Comparison of ENCODE assay signal across 13 cellular contexts in the genomic region with DNA sequence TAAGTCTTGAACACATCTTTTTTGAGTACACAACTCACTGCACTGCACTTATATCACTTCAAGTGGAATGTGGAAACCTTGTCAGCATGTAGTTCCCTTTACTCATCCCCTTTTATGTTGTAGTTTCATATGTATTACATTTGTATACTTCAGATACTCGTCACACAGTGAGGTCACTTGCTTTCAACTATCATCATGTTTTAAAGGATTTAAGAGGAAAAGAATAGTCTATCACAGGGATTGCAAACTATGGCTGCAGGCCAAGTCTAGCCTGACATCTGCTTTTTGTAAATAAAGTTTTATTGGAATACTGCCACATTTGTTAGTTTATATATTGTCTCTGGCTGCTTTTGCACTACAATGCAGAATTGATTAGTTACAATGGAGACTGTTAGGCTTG. TPM values are rescaled to one million over a fixed set of nuclear protein-coding genes. Genes with fewer than 3 reads are reported as not detected.
DNase-seq lines count a peak whose midpoint lies in the region; ATAC-seq and TF ChIP-seq lines count a peak whose summit lies in the region.
"Had no signal": no experiment of that assay in that cellular context is flagged by ENCODE, and none has a peak within 500 bp of the region (broad histone marks: within the 10 kb centered on the region; RNA-seq: fewer than 3 reads in every experiment).

No MANE protein-coding gene starts in this region.

- ATAC-seq in WTC11 (no peak), HG03196 (IDR thresholded peaks at IDR 0.05; ENCODE audit: unreplicated experiment) (no peak), GM21825 (IDR thresholded peaks at IDR 0.05; ENCODE audit: unreplicated experiment) (no peak)
- ATAC-seq: gastrocnemius medialis; stimulated activated naive B cell treated with anti-CD40 and anti-IgM and Interleukin-4, amounts not matched to agents 10 μg/mL and 1 μg/mL and 100 μg/mL, for 72 hours had no signal

- TF ChIP-seq CTCF in WTC11 (IDR thresholded peaks at IDR 0.05) (no peak), fibroblast of villous mesenchyme (IDR thresholded peaks at IDR 0.05; ENCODE audit: insufficient read depth, low read depth, low read length) (no peak), RWPE1 (conservative IDR thresholded peaks at IDR 0.05; ENCODE audit: low read depth) (no peak)

- H3K4me3 ChIP-seq in HAP-1 (no peak overlapping the region), fibroblast of villous mesenchyme (ENCODE audit: low read depth, low read length) (no peak overlapping the region)
- H3K4me3 ChIP-seq: gastrocnemius medialis had no signal

- CTCF ChIA-PET in WTC11 (lab: Charles Lee) (no interaction called here), RWPE1 (lab: Yijun Ruan, JAX) (no interaction called here)

- no peaks in the 10 kb centered on the region for H3K27me3 ChIP-seq in HAP-1 (ENCODE audit: low read depth)
- H3K27me3 ChIP-seq: gastrocnemius medialis, neutrophil had no signal

- H3K36me3 ChIP-seq in HAP-1 (replicated peaks), result no peaks in the 10 kb centered on the region
- H3K36me3 ChIP-seq: gastrocnemius medialis, neutrophil had no signal

- POLR2A ChIA-PET in WTC11 (lab: Charles Lee) (no interaction called here), RWPE1 (lab: Yijun Ruan, JAX; ENCODE audit: low non-redundant PET) (no interaction called here)

- H3K27ac Mint-ChIP-seq in WTC11, result peak overlapping the region; percentile 33
- H3K27ac Mint-ChIP-seq: stimulated activated naive B cell treated with anti-CD40 and anti-IgM and Interleukin-4, amounts not matched to agents 10 μg/mL and 1 μg/mL and 100 μg/mL, for 72 hours had no signal

- no peak overlapping the region for H3K4me3 Mint-ChIP-seq in WTC11
- H3K4me3 Mint-ChIP-seq: stimulated activated naive B cell treated with anti-CD40 and anti-IgM and Interleukin-4, amounts not matched to agents 10 μg/mL and 1 μg/mL and 100 μg/mL, for 72 hours had no signal

- H3K27me3 Mint-ChIP-seq in WTC11 (ENCODE audit: low read depth), result no peaks in the 10 kb centered on the region
- H3K27me3 Mint-ChIP-seq: stimulated activated naive B cell treated with anti-CD40 and anti-IgM and Interleukin-4, amounts not matched to agents 10 μg/mL and 1 μg/mL and 100 μg/mL, for 72 hours had no signal

- H3K9me3 ChIP-seq in HAP-1, result no peaks in the 10 kb centered on the region
- H3K9me3 ChIP-seq: gastrocnemius medialis, neutrophil had no signal

- in situ Hi-C loops in HAP-1 (cut with MboI; ENCODE audit: low sequenced_read_pairs), result no loop called here

- H3K9me3 Mint-ChIP-seq in WTC11, result no peaks in the 10 kb centered on the region

- peaks cover 22% of the 10 kb centered on the region for H3K4me1 ChIP-seq in HAP-1

- H3K4me1 Mint-ChIP-seq in WTC11, result peaks cover 63% of the 10 kb centered on the region

- no peak overlapping the region for H3K27ac ChIP-seq in RWPE1
- H3K27ac ChIP-seq: gastrocnemius medialis, HL-60, neutrophil had no signal

- H3K36me3 Mint-ChIP-seq in WTC11, result no peaks in the 10 kb centered on the region

- DNase-seq in DMS53 treated with DMSO at 0.1 percent for 48 hours (lab: John Stamatoyannopoulos, UW; ENCODE audit: unreplicated experiment) (peak; percentile 41), HAP-1 (ENCODE audit: low spot score in 2 of 2) (peak; percentile 15 to 34), WTC11 (ENCODE audit: low spot score) (no peak), fibroblast of villous mesenchyme (ENCODE audit: low read depth) (peak; percentile 63), RWPE1 (ENCODE audit: low spot score) (no peak), middle frontal gyrus (ENCODE audit: extremely low spot score, low spot score) (no peak)
- DNase-seq: gastrocnemius medialis; NCI-H1105 treated with DMSO at 0.1 percent for 48 hours; stimulated activated naive B cell treated with anti-CD40 and anti-IgM and Interleukin-4, amounts not matched to agents 10 μg/mL and 1 μg/mL and 100 μg/mL, for 72 hours had no signal

TF ChIP-seq in WTC11, 78 proteins besides CTCF, POLR2A, EP300 and RAD21 (continues in another document):
- TF ChIP-seq ZNF232 (CRISPR knock-in tag; IDR thresholded peaks at IDR 0.05) (no peak), NFYB (CRISPR knock-in tag; conservative IDR thresholded peaks at IDR 0.05; ENCODE audit: low read depth) (no peak), FOXK1 (CRISPR knock-in tag; IDR thresholded peaks at IDR 0.05) (no peak), ZNF138 (CRISPR knock-in tag; conservative IDR thresholded peaks at IDR 0.05) (no peak), RELA (CRISPR knock-in tag; IDR thresholded peaks at IDR 0.05; ENCODE audit: borderline replicate concordance) (no peak), CREM (CRISPR knock-in tag; IDR thresholded peaks at IDR 0.05) (no peak), NFE2L1 (CRISPR knock-in tag; IDR thresholded peaks at IDR 0.05) (no peak), TCF7 (CRISPR knock-in tag; IDR thresholded peaks at IDR 0.05; ENCODE audit: low read depth) (no peak), GTF2I (CRISPR knock-in tag; conservative IDR thresholded peaks at IDR 0.05) (no peak), TEAD4 (CRISPR knock-in tag; IDR thresholded peaks at IDR 0.05) (no peak)
- TF ChIP-seq, protein P1, sequence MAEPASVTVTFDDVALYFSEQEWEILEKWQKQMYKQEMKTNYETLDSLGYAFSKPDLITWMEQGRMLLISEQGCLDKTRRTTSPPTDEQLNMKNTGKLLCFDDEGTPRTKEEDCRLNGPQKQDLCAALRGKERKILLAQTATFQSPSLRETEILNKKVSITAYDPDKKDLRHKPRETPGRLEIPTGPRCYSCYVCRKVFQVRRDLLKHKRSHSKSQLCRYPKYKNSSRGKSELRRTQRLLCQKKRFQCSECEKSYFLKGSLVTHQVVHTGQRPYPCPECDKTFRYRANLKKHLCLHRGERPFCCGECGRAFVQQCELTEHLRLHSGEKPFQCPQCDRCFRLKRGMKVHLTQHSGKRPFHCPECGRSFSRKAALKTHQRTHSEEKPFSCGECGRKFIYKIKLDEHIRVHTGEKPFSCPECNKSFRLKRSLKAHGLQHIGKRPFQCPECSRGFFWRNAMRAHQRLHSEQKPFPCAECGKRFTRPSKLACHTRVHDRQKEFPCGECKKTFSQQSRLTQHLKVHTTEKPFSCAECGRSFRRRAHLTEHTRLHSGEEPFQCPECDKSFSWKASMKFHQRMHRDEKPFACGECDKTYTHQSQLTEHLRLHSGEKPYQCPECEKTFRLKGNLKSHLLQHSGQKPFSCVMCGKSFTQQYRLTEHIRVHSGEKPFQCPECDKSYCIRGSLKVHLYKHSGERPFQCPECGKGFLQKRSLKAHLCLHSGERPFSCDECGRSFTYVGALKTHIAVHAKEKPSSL (CRISPR knock-in tag; conservative IDR thresholded peaks at IDR 0.05), result no peak
- TF ChIP-seq, protein P2, sequence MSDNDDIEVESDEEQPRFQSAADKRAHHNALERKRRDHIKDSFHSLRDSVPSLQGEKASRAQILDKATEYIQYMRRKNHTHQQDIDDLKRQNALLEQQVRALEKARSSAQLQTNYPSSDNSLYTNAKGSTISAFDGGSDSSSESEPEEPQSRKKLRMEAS (CRISPR knock-in tag; IDR thresholded peaks at IDR 0.05), result no peak
- TF ChIP-seq, protein P3, sequence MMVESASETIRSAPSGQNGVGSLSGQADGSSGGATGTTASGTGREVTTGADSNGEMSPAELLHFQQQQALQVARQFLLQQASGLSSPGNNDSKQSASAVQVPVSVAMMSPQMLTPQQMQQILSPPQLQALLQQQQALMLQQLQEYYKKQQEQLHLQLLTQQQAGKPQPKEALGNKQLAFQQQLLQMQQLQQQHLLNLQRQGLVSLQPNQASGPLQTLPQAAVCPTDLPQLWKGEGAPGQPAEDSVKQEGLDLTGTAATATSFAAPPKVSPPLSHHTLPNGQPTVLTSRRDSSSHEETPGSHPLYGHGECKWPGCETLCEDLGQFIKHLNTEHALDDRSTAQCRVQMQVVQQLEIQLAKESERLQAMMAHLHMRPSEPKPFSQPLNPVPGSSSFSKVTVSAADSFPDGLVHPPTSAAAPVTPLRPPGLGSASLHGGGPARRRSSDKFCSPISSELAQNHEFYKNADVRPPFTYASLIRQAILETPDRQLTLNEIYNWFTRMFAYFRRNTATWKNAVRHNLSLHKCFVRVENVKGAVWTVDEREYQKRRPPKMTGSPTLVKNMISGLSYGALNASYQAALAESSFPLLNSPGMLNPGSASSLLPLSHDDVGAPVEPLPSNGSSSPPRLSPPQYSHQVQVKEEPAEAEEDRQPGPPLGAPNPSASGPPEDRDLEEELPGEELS (CRISPR knock-in tag; IDR thresholded peaks at IDR 0.05), result no peak
- TF ChIP-seq, protein P4, sequence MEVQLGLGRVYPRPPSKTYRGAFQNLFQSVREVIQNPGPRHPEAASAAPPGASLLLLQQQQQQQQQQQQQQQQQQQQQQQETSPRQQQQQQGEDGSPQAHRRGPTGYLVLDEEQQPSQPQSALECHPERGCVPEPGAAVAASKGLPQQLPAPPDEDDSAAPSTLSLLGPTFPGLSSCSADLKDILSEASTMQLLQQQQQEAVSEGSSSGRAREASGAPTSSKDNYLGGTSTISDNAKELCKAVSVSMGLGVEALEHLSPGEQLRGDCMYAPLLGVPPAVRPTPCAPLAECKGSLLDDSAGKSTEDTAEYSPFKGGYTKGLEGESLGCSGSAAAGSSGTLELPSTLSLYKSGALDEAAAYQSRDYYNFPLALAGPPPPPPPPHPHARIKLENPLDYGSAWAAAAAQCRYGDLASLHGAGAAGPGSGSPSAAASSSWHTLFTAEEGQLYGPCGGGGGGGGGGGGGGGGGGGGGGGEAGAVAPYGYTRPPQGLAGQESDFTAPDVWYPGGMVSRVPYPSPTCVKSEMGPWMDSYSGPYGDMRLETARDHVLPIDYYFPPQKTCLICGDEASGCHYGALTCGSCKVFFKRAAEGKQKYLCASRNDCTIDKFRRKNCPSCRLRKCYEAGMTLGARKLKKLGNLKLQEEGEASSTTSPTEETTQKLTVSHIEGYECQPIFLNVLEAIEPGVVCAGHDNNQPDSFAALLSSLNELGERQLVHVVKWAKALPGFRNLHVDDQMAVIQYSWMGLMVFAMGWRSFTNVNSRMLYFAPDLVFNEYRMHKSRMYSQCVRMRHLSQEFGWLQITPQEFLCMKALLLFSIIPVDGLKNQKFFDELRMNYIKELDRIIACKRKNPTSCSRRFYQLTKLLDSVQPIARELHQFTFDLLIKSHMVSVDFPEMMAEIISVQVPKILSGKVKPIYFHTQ (CRISPR knock-in tag; IDR thresholded peaks at IDR 0.05), result no peak
- TF ChIP-seq, protein P5, sequence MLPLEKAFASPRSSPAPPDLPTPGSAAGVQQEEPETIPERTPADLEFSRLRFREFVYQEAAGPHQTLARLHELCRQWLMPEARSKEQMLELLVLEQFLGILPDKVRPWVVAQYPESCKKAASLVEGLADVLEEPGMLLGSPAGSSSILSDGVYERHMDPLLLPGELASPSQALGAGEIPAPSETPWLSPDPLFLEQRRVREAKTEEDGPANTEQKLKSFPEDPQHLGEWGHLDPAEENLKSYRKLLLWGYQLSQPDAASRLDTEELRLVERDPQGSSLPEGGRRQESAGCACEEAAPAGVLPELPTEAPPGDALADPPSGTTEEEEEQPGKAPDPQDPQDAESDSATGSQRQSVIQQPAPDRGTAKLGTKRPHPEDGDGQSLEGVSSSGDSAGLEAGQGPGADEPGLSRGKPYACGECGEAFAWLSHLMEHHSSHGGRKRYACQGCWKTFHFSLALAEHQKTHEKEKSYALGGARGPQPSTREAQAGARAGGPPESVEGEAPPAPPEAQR (CRISPR knock-in tag; IDR thresholded peaks at IDR 0.05), result no peak

RNA-seq across cellular contexts. Expression of a gene that starts 24.3 kb away (rescaled TPM):
- total RNA-seq in WTC11 (2021), result 59.7 to 64.7 TPM (median 60.5 TPM) in 3 replicates
- 119 and 186 TPM in 2 replicates for total RNA-seq in fibroblast of villous mesenchyme

Comparison
In these comparisons a context has a peak if more than half of its experiments do, and no peak if none do; other contexts are left out.
1. DNase-seq: peak in DMS53 treated with DMSO at 0.1 percent for 48 hours (single experiment), HAP-1 (2 of 2) and fibroblast of villous mesenchyme (single experiment); none in WTC11 (single experiment), RWPE1 (single experiment) and middle frontal gyrus (single experiment).